In the genomic region with DNA sequence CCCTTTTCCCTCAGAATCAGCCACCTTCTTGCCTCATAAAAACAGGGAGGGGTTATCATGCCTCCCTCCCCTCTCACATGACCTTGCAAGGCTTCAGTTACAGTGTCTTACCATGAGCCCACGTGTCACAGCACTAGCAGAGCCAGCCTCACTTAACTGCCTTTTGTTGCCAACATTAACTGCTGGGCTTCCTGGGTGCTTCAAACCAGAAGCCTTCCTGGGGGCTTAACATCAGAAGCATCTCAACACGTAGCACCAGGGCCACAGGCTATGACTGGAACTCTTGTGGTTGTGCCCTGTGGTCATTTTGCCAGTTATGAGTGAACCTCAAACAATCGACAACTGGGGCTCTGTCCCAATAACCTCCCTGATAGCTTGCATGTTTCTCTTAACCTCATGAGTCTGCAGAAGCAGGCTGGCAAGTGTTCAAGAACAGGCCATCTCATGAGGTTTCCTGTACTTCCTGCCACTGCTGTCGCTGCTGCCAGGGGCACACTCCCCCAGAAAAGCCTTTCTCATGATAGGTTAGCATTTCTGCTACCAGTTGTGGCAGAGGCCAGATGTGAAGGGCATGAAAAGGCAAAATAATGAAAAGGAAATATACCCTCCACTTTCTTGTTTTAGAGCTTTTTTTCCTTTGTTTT, we compare ENCODE assay signal across 9 cellular contexts.
DNase-seq lines count a peak whose midpoint lies in the region; ATAC-seq and TF ChIP-seq lines count a peak whose summit lies in the region.
"Had no signal": no experiment of that assay in that cellular context is flagged by ENCODE, and none has a peak within 500 bp of the region (broad histone marks: within the 10 kb centered on the region; RNA-seq: fewer than 3 reads in every experiment).

No MANE protein-coding gene starts in this region.

- peak; percentile 32 to 81 (median 66) for DNase-seq in T-cell
- peak; percentile 49 for DNase-seq in activated naive CD8-positive, alpha-beta T cell treated with anti-CD3 and anti-CD28 coated beads, Interleukin-2, amount 50 U/mL, for 24 hours
- peak; percentile 55 for DNase-seq in lung (ENCODE audit: low spot score)
- no peak for DNase-seq in OCI-M2 (lab: John Stamatoyannopoulos, UW; ENCODE audit: unreplicated experiment)
- DNase-seq in NCI-H1436 (lab: John Stamatoyannopoulos, UW), result no peak

- H3K27ac Mint-ChIP-seq in T-cell, result peak overlapping the region; percentile 98 to 99
- peak overlapping the region; percentile 73 for H3K27ac Mint-ChIP-seq in activated naive CD8-positive, alpha-beta T cell treated with anti-CD3 and anti-CD28 coated beads, Interleukin-2, amount 50 U/mL, for 24 hours
- peak overlapping the region; percentile 90 for H3K27ac Mint-ChIP-seq in stimulated activated naive CD8-positive, alpha-beta T cell treated with anti-CD3 and anti-CD28 coated beads, Interleukin-15, Interleukin-2, amounts not matched to agents 100 ng/mL and 50 ng/mL, for 24 hours

- H3K27me3 ChIP-seq in lung (ENCODE audit: control insufficient read depth, insufficient read depth), result no peaks in the 10 kb centered on the region

- H3K4me3 Mint-ChIP-seq in T-cell, result peak overlapping the region; percentile 42 to 73 (median 50)
- H3K4me3 Mint-ChIP-seq in activated naive CD8-positive, alpha-beta T cell treated with anti-CD3 and anti-CD28 coated beads, Interleukin-2, amount 50 U/mL, for 24 hours, result peak overlapping the region; percentile 38
- peak overlapping the region; percentile 23 for H3K4me3 Mint-ChIP-seq in stimulated activated naive CD8-positive, alpha-beta T cell treated with anti-CD3 and anti-CD28 coated beads, Interleukin-15, Interleukin-2, amounts not matched to agents 100 ng/mL and 50 ng/mL, for 24 hours

- H3K4me1 Mint-ChIP-seq in T-cell, result peaks cover 32 to 48% (median 46%) of the 10 kb centered on the region in 3 donors
- peaks cover 26% of the 10 kb centered on the region for H3K4me1 Mint-ChIP-seq in activated naive CD8-positive, alpha-beta T cell treated with anti-CD3 and anti-CD28 coated beads, Interleukin-2, amount 50 U/mL, for 24 hours
- H3K4me1 Mint-ChIP-seq in stimulated activated naive CD8-positive, alpha-beta T cell treated with anti-CD3 and anti-CD28 coated beads, Interleukin-15, Interleukin-2, amounts not matched to agents 100 ng/mL and 50 ng/mL, for 24 hours (ENCODE audit: low read depth), result peaks cover 29% of the 10 kb centered on the region

- no peak for TF ChIP-seq CTCF in lung (IDR thresholded peaks at IDR 0.05; ENCODE audit: control extremely low read depth, extremely low read depth)

- 10 to 15% methylated on average over 4 of the region's 4 CpGs for WGBS in lung, 2 donors

- no peaks in the 10 kb centered on the region for H3K27me3 Mint-ChIP-seq in T-cell
- no peaks in the 10 kb centered on the region for H3K27me3 Mint-ChIP-seq in activated naive CD8-positive, alpha-beta T cell treated with anti-CD3 and anti-CD28 coated beads, Interleukin-2, amount 50 U/mL, for 24 hours
- no peaks in the 10 kb centered on the region for H3K27me3 Mint-ChIP-seq in stimulated activated naive CD8-positive, alpha-beta T cell treated with anti-CD3 and anti-CD28 coated beads, Interleukin-15, Interleukin-2, amounts not matched to agents 100 ng/mL and 50 ng/mL, for 24 hours

- H3K9me3 ChIP-seq in lung (ENCODE audit: control insufficient read depth in 2 of 2, insufficient read depth in 1 of 2, low read length in 1 of 2), result no peaks in the 10 kb centered on the region

- H3K36me3 Mint-ChIP-seq in T-cell, result no peaks in the 10 kb centered on the region
- H3K36me3 Mint-ChIP-seq in activated naive CD8-positive, alpha-beta T cell treated with anti-CD3 and anti-CD28 coated beads, Interleukin-2, amount 50 U/mL, for 24 hours (ENCODE audit: low read depth), result no peaks in the 10 kb centered on the region
- no peaks in the 10 kb centered on the region for H3K36me3 Mint-ChIP-seq in stimulated activated naive CD8-positive, alpha-beta T cell treated with anti-CD3 and anti-CD28 coated beads, Interleukin-15, Interleukin-2, amounts not matched to agents 100 ng/mL and 50 ng/mL, for 24 hours (ENCODE audit: low read depth)

- H3K27ac ChIP-seq in lung (ENCODE audit: low read depth in 1 of 2, low read length in 1 of 2), result peak overlapping the region in 1 of 2 donors; percentile 54

- no peak overlapping the region for H3K4me3 ChIP-seq in lung

- no peaks in the 10 kb centered on the region for H3K36me3 ChIP-seq in lung (ENCODE audit: control insufficient read depth in 2 of 2, insufficient read depth in 2 of 2, low read length in 2 of 2)

- peaks cover 5 to 17% of the 10 kb centered on the region in 2 donors for H3K4me1 ChIP-seq in lung (ENCODE audit: control insufficient read depth in 2 of 2, insufficient read depth in 2 of 2, low read length in 2 of 2)

- ATAC-seq in GM18517 (IDR thresholded peaks at IDR 0.05; ENCODE audit: unreplicated experiment), result peak; percentile 66
- ATAC-seq in HG03196 (IDR thresholded peaks at IDR 0.05; ENCODE audit: unreplicated experiment), result peak; percentile 73
- ATAC-seq in T-cell (replicated peaks in 1 of 4), result peak; percentile 90 to 95 (median 92)
- peak; percentile 92 for ATAC-seq in activated naive CD8-positive, alpha-beta T cell treated with anti-CD3 and anti-CD28 coated beads, Interleukin-2, amount 50 U/mL, for 24 hours
- peak; percentile 70 for ATAC-seq in lung (ENCODE audit: insufficient read depth, low FRiP score)
- ATAC-seq: Panc1 had no signal

- CTCF ChIA-PET in T-cell (lab: Charles Lee), result interaction anchor here in 1 of 2 donors (0.6 kb wide), 1 partner anchor 130 kb away, joined by 3 read pairs; no protein-coding TSS in a partner anchor

- POLR2A ChIA-PET in T-cell (lab: Charles Lee), result interaction anchor here in 1 of 2 donors (0.6 kb wide), 1 partner anchor 230 kb away, joined by 7 read pairs; no protein-coding TSS in a partner anchor

- no peaks in the 10 kb centered on the region for H3K9me3 Mint-ChIP-seq in T-cell
- no peaks in the 10 kb centered on the region for H3K9me3 Mint-ChIP-seq in activated naive CD8-positive, alpha-beta T cell treated with anti-CD3 and anti-CD28 coated beads, Interleukin-2, amount 50 U/mL, for 24 hours
- H3K9me3 Mint-ChIP-seq in stimulated activated naive CD8-positive, alpha-beta T cell treated with anti-CD3 and anti-CD28 coated beads, Interleukin-15, Interleukin-2, amounts not matched to agents 100 ng/mL and 50 ng/mL, for 24 hours, result no peaks in the 10 kb centered on the region

Comparison
In these comparisons a context has a peak if more than half of its experiments do, and no peak if none do; other contexts are left out.
1. DNase-seq: peak in T-cell (34 of 34), activated naive CD8-positive, alpha-beta T cell treated with anti-CD3 and anti-CD28 coated beads, Interleukin-2, amount 50 U/mL, for 24 hours (single experiment) and lung (single experiment); none in OCI-M2 (single experiment) and NCI-H1436 (single experiment).
2. Peak in every context shown above with its lines, with median percentiles within 50 percentile points of each other: ATAC-seq, H3K27ac Mint-ChIP-seq and H3K4me3 Mint-ChIP-seq.